Comparison of ENCODE assay signal across 8 cellular contexts in genomic region chr11:118532091-118532490, GRCh38. TPM values are rescaled to one million over a fixed set of nuclear protein-coding genes. Genes with fewer than 3 reads are reported as not detected.
DNase-seq lines count a peak whose midpoint lies in the region; ATAC-seq and TF ChIP-seq lines count a peak whose summit lies in the region.

No MANE protein-coding gene starts in this region.

- intact Hi-C loops in tibial artery (cut with DNase I; ENCODE audit: low total_unique reads) = no loop called here
- intact Hi-C loops in head of caudate nucleus (cut with DNase I) = loop anchor here (5.0 kb wide), 1 partner anchor 35 kb away; the partner anchor contains the start of gene IFT46

- H3K79me1 ChIP-seq in mesenchymal stem cell (replicated peaks; ENCODE audit: low read length, poor library complexity, severe bottlenecking) = peaks cover 35% of the 10 kb centered on the region

- WGBS in mesenchymal stem cell = 96% methylated on average over 10 of the region's 10 CpGs

- in situ Hi-C loops in astrocyte of the cerebellum (cut with HindIII; ENCODE audit: low sequenced_read_pairs) = no loop called here

- H3K14ac ChIP-seq in mesenchymal stem cell (ENCODE audit: low read length in 2 of 2) = no peak overlapping the region

- CTCF ChIA-PET in activated naive CD4-positive, alpha-beta T cell treated with anti-CD3 and anti-CD28 coated beads, Interleukin-2, amount 10 ng/mL, durations not matched to agents 7 days and 5 days (lab: Charles Lee) = no interaction called here

- H2BK12ac ChIP-seq in mesenchymal stem cell (ENCODE audit: low read length in 2 of 2) = no peak overlapping the region

- H3K27me3 Mint-ChIP-seq in activated naive CD4-positive, alpha-beta T cell treated with anti-CD3 and anti-CD28 coated beads, Interleukin-2, amount 10 ng/mL, durations not matched to agents 7 days and 5 days = no peaks in the 10 kb centered on the region

- peak overlapping the region; percentile 81 for H3K9ac ChIP-seq in mesenchymal stem cell (ENCODE audit: low read length)

- H3K9me3 ChIP-seq in mesenchymal stem cell (ENCODE audit: control insufficient read depth, low read length) (no peaks in the 10 kb centered on the region), tibial artery (no peaks in the 10 kb centered on the region)

- H3K4ac ChIP-seq in mesenchymal stem cell (ENCODE audit: low read depth in 1 of 2, low read length in 2 of 2) = no peak overlapping the region

- no peak overlapping the region for H2BK120ac ChIP-seq in mesenchymal stem cell (ENCODE audit: low read depth, low read length)

- TF ChIP-seq CTCF in astrocyte of the cerebellum (IDR thresholded peaks at IDR 0.05; ENCODE audit: low read depth, low read length, missing control alignments) = no peak
- TF ChIP-seq CTCF in tibial artery (IDR thresholded peaks at IDR 0.05) = no peak

- peaks cover 23% of the 10 kb centered on the region for H3K4me1 Mint-ChIP-seq in activated naive CD4-positive, alpha-beta T cell treated with anti-CD3 and anti-CD28 coated beads, Interleukin-2, amount 10 ng/mL, durations not matched to agents 7 days and 5 days

- no peak overlapping the region for H4K8ac ChIP-seq in mesenchymal stem cell (ENCODE audit: low read length)

- H3K4me1 ChIP-seq in mesenchymal stem cell (ENCODE audit: control insufficient read depth, insufficient read depth, low read depth, low read length) (peaks cover 18% of the 10 kb centered on the region), tibial artery (peaks cover 0 to 33% (median 15%) of the 10 kb centered on the region in 4 donors)

- no peak for DNase-seq in activated naive CD4-positive, alpha-beta T cell treated with anti-CD3 and anti-CD28 coated beads, Interleukin-2, amount 10 ng/mL, durations not matched to agents 7 days and 5 days
- no peak for DNase-seq in activated naive CD4-positive, alpha-beta T cell treated with anti-CD3 and anti-CD28 coated beads, Interleukin-2, amount 50 U/mL, for 16 hours
- DNase-seq in astrocyte of the cerebellum (ENCODE audit: low read depth) (no peak), mesenchymal stem cell (no peak), tibial artery (no peak), head of caudate nucleus (no peak), NCI-H1436 treated with DMSO at 0.1 percent for 48 hours (lab: John Stamatoyannopoulos, UW) (no peak)

- peaks cover 5 to 38% of the 10 kb centered on the region in 2 experiments for H3K36me3 ChIP-seq in mesenchymal stem cell (ENCODE audit: control insufficient read depth in 1 of 2, insufficient read depth in 2 of 2, low read depth in 1 of 2, low read length in 2 of 2)
- H3K36me3 ChIP-seq in tibial artery = peaks cover 0 to 34% (median 10%) of the 10 kb centered on the region in 3 donors

- no peak overlapping the region for H3K27ac ChIP-seq in mesenchymal stem cell (ENCODE audit: low read length, poor library complexity, severe bottlenecking)
- H3K27ac ChIP-seq in tibial artery = peak overlapping the region; percentile 70 to 76

- no peak overlapping the region for H3K23ac ChIP-seq in mesenchymal stem cell (ENCODE audit: low read length in 2 of 2)

- H2BK15ac ChIP-seq in mesenchymal stem cell (ENCODE audit: low read depth, poor library complexity, severe bottlenecking) = no peak overlapping the region

- H2AFZ ChIP-seq in mesenchymal stem cell (ENCODE audit: low read depth, low read length) = no peak overlapping the region

- peak overlapping the region; percentile 78 for H3K4me2 ChIP-seq in mesenchymal stem cell (ENCODE audit: low read length, poor library complexity, severe bottlenecking)

- no peaks in the 10 kb centered on the region for H3K9me3 Mint-ChIP-seq in activated naive CD4-positive, alpha-beta T cell treated with anti-CD3 and anti-CD28 coated beads, Interleukin-2, amount 10 ng/mL, durations not matched to agents 7 days and 5 days

- H3K27ac Mint-ChIP-seq in activated naive CD4-positive, alpha-beta T cell treated with anti-CD3 and anti-CD28 coated beads, Interleukin-2, amount 10 ng/mL, durations not matched to agents 7 days and 5 days = peak overlapping the region; percentile 19

- no peak overlapping the region for H4K91ac ChIP-seq in mesenchymal stem cell (ENCODE audit: low read length)

- ATAC-seq in GM21367 (IDR thresholded peaks at IDR 0.05; ENCODE audit: unreplicated experiment) = no peak

- H3K18ac ChIP-seq in mesenchymal stem cell (ENCODE audit: low read depth in 1 of 2, low read length in 2 of 2) = no peak overlapping the region

- peak overlapping the region; percentile 92 for H3K4me3 Mint-ChIP-seq in activated naive CD4-positive, alpha-beta T cell treated with anti-CD3 and anti-CD28 coated beads, Interleukin-2, amount 10 ng/mL, durations not matched to agents 7 days and 5 days

- H3K27me3 ChIP-seq in mesenchymal stem cell (ENCODE audit: control insufficient read depth in 1 of 2, insufficient read depth in 1 of 2, low read length in 2 of 2) (no peaks in the 10 kb centered on the region), tibial artery (no peaks in the 10 kb centered on the region)

- no peak overlapping the region for H2BK5ac ChIP-seq in mesenchymal stem cell (ENCODE audit: low read depth, low read length, poor library complexity, severe bottlenecking)

- H3K36me3 Mint-ChIP-seq in activated naive CD4-positive, alpha-beta T cell treated with anti-CD3 and anti-CD28 coated beads, Interleukin-2, amount 10 ng/mL, durations not matched to agents 7 days and 5 days = peaks cover 8% of the 10 kb centered on the region

- no peak overlapping the region for H2AK5ac ChIP-seq in mesenchymal stem cell (ENCODE audit: low read length, severe bottlenecking)

- H3K4me3 ChIP-seq in astrocyte of the cerebellum (ENCODE audit: low read depth, low read length) (peak overlapping the region; percentile 80), mesenchymal stem cell (ENCODE audit: insufficient read depth in 1 of 2, low read depth in 1 of 2, low read length in 2 of 2) (peak overlapping the region; percentile 89 to 91), tibial artery (peak overlapping the region in 1 of 2 donors; percentile 65)

RNA-seq across cellular contexts. Expression of gene TMEM25, which starts 1.1 kb away (rescaled TPM):
- polyA plus RNA-seq in mesenchymal stem cell (2013, experiment 1 of 2) = 17.2 TPM
- polyA plus RNA-seq in mesenchymal stem cell (2013, experiment 2 of 2) = 17.5 TPM

RNA-seq across cellular contexts. Expression of gene TTC36, which starts 4.8 kb away (rescaled TPM):
- polyA plus RNA-seq in mesenchymal stem cell (2013, experiment 1 of 2) = 0.19 TPM
- polyA plus RNA-seq in mesenchymal stem cell (2013, experiment 2 of 2) = 0.16 TPM

RNA-seq across cellular contexts. Expression of gene IFT46, which starts 33.6 kb away (rescaled TPM):
- 19.2 TPM for polyA plus RNA-seq in mesenchymal stem cell (2013, experiment 1 of 2)
- polyA plus RNA-seq in mesenchymal stem cell (2013, experiment 2 of 2) = 18.5 TPM

RNA-seq across cellular contexts. Expression of gene ARCN1, which starts 40.1 kb away (rescaled TPM):
- polyA plus RNA-seq in mesenchymal stem cell (2013, experiment 1 of 2) = 251 TPM
- polyA plus RNA-seq in mesenchymal stem cell (2013, experiment 2 of 2) = 261 TPM
